In the genomic region with DNA sequence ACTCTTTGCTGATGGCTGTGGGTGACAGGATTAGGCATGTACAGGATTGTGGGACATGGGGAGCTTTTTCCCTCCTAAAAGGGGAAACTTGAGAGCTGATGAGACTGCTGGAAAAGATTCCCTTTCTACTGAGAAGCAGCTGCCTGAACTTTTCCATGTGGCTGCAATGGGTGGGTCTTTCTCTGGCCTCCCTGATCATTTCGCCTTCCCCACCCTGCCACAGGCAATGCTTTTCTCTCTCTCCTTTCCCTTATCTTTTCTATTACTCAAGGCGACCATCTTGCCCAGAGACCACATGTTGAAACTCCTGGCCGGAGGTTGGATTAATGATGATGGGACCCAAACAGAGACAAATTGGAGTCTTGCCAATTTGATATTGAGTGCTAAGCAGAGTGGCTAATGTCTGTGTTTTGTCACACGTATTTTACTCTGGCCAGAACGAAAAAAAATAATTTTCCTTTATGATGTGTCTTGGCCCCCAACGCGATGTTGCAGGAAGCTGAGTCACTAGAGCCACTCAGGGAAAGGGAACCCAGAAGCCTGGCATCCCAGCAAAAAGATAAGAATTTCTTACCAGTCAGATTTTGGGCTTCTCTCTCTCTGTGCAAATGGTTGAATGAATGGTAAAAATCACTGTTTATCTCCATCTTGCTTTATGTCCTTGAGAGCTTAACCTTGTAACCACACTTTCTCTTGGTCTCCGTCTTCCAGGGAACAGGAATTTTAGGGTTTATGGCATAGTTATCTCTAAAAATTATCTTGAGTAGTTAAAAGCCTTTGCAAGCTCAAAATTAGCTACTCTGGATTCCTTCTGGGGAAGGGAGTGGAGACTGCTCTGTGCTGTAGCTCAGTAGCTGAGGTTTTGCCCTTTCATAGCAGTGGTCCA, we compare ENCODE assay signal across 20 cellular contexts.
"Had no signal": no experiment of that assay in that cellular context is flagged by ENCODE, and none has a peak within 500 bp of the region (broad histone marks: within the 10 kb centered on the region; RNA-seq: fewer than 3 reads in every experiment).

No MANE protein-coding gene starts in this region.

- H3K4me3 ChIP-seq: coronary artery, gastrocnemius medialis, heart right ventricle, psoas muscle, spleen, upper lobe of right lung had no signal

- H3K27me3 Mint-ChIP-seq: activated CD4-positive, alpha-beta memory T cell treated with anti-CD3 and anti-CD28 coated beads for 36 hours; natural killer cell treated with Interleukin-12 subunit alpha and Interleukin-12 subunit beta and Interleukin-15 and Interleukin-18, amount 100 ng/mL, for 72 hours; stimulated activated naive B cell treated with anti-CD40 and anti-IgM and Interleukin-4, amounts not matched to agents 10 μg/mL and 1 μg/mL and 100 μg/mL, for 72 hours had no signal

- ATAC-seq: gastrocnemius medialis; heart right ventricle; left lobe of liver; natural killer cell treated with Interleukin-12 subunit alpha and Interleukin-12 subunit beta and Interleukin-15 and Interleukin-18, amount 100 ng/mL, for 72 hours; psoas muscle; sciatic nerve; stimulated activated naive B cell treated with anti-CD40 and anti-IgM and Interleukin-4, amounts not matched to agents 10 μg/mL and 1 μg/mL and 100 μg/mL, for 72 hours; upper lobe of right lung had no signal

- H3K27ac Mint-ChIP-seq: activated CD4-positive, alpha-beta memory T cell treated with anti-CD3 and anti-CD28 coated beads for 36 hours; natural killer cell treated with Interleukin-12 subunit alpha and Interleukin-12 subunit beta and Interleukin-15 and Interleukin-18, amount 100 ng/mL, for 72 hours; stimulated activated naive B cell treated with anti-CD40 and anti-IgM and Interleukin-4, amounts not matched to agents 10 μg/mL and 1 μg/mL and 100 μg/mL, for 72 hours; T-helper 2 cell treated with Interferon-gamma antibody and Interleukin-4, amounts not matched to agents 5 μg/mL and 100 μg/mL, for 36 hours had no signal

- H3K36me3 Mint-ChIP-seq: stimulated activated naive B cell treated with anti-CD40 and anti-IgM and Interleukin-4, amounts not matched to agents 10 μg/mL and 1 μg/mL and 100 μg/mL, for 72 hours had no signal

- H3K9me3 ChIP-seq: gastrocnemius medialis, heart right ventricle, psoas muscle, spleen, upper lobe of right lung had no signal

- H3K27ac ChIP-seq: coronary artery, gastrocnemius medialis, heart right ventricle, psoas muscle, spleen, upper lobe of right lung had no signal

- H3K4me3 Mint-ChIP-seq: activated CD4-positive, alpha-beta memory T cell treated with anti-CD3 and anti-CD28 coated beads for 36 hours; natural killer cell treated with Interleukin-12 subunit alpha and Interleukin-12 subunit beta and Interleukin-15 and Interleukin-18, amount 100 ng/mL, for 72 hours; stimulated activated naive B cell treated with anti-CD40 and anti-IgM and Interleukin-4, amounts not matched to agents 10 μg/mL and 1 μg/mL and 100 μg/mL, for 72 hours; T-helper 2 cell treated with Interferon-gamma antibody and Interleukin-4, amounts not matched to agents 5 μg/mL and 100 μg/mL, for 36 hours had no signal

- H3K9me3 Mint-ChIP-seq: activated CD4-positive, alpha-beta memory T cell treated with anti-CD3 and anti-CD28 coated beads for 36 hours had no signal

- DNase-seq: activated CD4-positive, alpha-beta memory T cell treated with anti-CD3 and anti-CD28 coated beads for 36 hours; activated CD4-positive, CD25-positive, alpha-beta regulatory T cell treated with anti-CD3 and anti-CD28 coated beads, Interleukin-2, amount 50 U/mL, for 72 hours; activated effector memory CD4-positive, alpha-beta T cell treated with anti-CD3 and anti-CD28 coated beads, Interleukin-2, amount 50 U/mL, for 16 hours; caudate nucleus; effector CD4-positive, alpha-beta T cell; gastrocnemius medialis; heart right ventricle; islet precursor cell; mammary epithelial cell; occipital lobe; psoas muscle; spleen; stimulated activated CD4-positive, alpha-beta T cell treated with anti-CD3 and anti-CD28 coated beads, Interleukin-1b, Interleukin-23, amount 100 ng/mL, for 48 hours; stimulated activated naive B cell treated with anti-CD40 and anti-IgM and Interleukin-4, amounts not matched to agents 10 μg/mL and 1 μg/mL and 100 μg/mL, for 72 hours; upper lobe of right lung had no signal

- H3K4me1 ChIP-seq: gastrocnemius medialis, psoas muscle had no signal

- H3K36me3 ChIP-seq: gastrocnemius medialis, heart right ventricle, spleen, upper lobe of right lung had no signal

- H3K27me3 ChIP-seq: gastrocnemius medialis, heart right ventricle, spleen, upper lobe of right lung had no signal
